30 cellular contexts compared by ENCODE assay signal in genomic region chr1:235407419-235407818, GRCh38. TPM values are rescaled to one million over a fixed set of nuclear protein-coding genes. Genes with fewer than 3 reads are reported as not detected.
DNase-seq lines count a peak whose midpoint lies in the region; ATAC-seq and TF ChIP-seq lines count a peak whose summit lies in the region.
"Had no signal": no experiment of that assay in that cellular context is flagged by ENCODE, and none has a peak within 500 bp of the region (broad histone marks: within the 10 kb centered on the region; RNA-seq: fewer than 3 reads in every experiment).

No MANE protein-coding gene starts in this region.

- H3K27ac Mint-ChIP-seq in WTC11 = peak overlapping the region; percentile 70
- H3K27ac Mint-ChIP-seq: activated CD4-positive, alpha-beta T cell treated with anti-CD3 and anti-CD28 coated beads, Interleukin-2, amount 10 ng/mL, durations not matched to agents 24 days and 14 days; dendritic cell treated with granulocyte-macrophage colony-stimulating factor and Interleukin-4, amounts not matched to agents 40 ng/mL and 50 ng/mL, for 4 days; endodermal cell; stimulated activated memory B cell treated with anti-CD40 and anti-IgM and Interleukin-4, amounts not matched to agents 10 μg/mL and 1 μg/mL and 100 μg/mL, for 72 hours had no signal

- H3K4me3 Mint-ChIP-seq in WTC11 = no peak overlapping the region
- H3K4me3 Mint-ChIP-seq: activated CD4-positive, alpha-beta T cell treated with anti-CD3 and anti-CD28 coated beads, Interleukin-2, amount 10 ng/mL, durations not matched to agents 24 days and 14 days; dendritic cell treated with granulocyte-macrophage colony-stimulating factor and Interleukin-4, amounts not matched to agents 40 ng/mL and 50 ng/mL, for 4 days; endodermal cell; naive B cell; stimulated activated memory B cell treated with anti-CD40 and anti-IgM and Interleukin-4, amounts not matched to agents 10 μg/mL and 1 μg/mL and 100 μg/mL, for 72 hours had no signal

- POLR2A ChIA-PET in HEK293T (lab: Yijun Ruan, JAX) = interaction anchor here (1.5 to 2.9 kb wide), 2 partner anchors 40 to 246 kb away, joined by 4 to 11 read pairs; partner anchors contain the start of genes RBM34 and TBCE
- POLR2A ChIA-PET in WTC11 (lab: Charles Lee) = no interaction called here

- H3K27me3 Mint-ChIP-seq in WTC11 (ENCODE audit: low read depth) = no peaks in the 10 kb centered on the region
- H3K27me3 Mint-ChIP-seq: activated CD4-positive, alpha-beta T cell treated with anti-CD3 and anti-CD28 coated beads, Interleukin-2, amount 10 ng/mL, durations not matched to agents 24 days and 14 days; dendritic cell treated with granulocyte-macrophage colony-stimulating factor and Interleukin-4, amounts not matched to agents 40 ng/mL and 50 ng/mL, for 4 days; naive B cell; progenitor cell of endocrine pancreas; stimulated activated memory B cell treated with anti-CD40 and anti-IgM and Interleukin-4, amounts not matched to agents 10 μg/mL and 1 μg/mL and 100 μg/mL, for 72 hours had no signal

- no peaks in the 10 kb centered on the region for H3K27me3 ChIP-seq in psoas muscle (ENCODE audit: insufficient read depth in 3 of 3, low read length in 2 of 3)
- no peaks in the 10 kb centered on the region for H3K27me3 ChIP-seq in aorta (ENCODE audit: control insufficient read depth in 1 of 2, insufficient read depth in 2 of 2, low read length in 1 of 2)
- no peaks in the 10 kb centered on the region for H3K27me3 ChIP-seq in right atrium auricular region
- H3K27me3 ChIP-seq: suprapubic skin had no signal

- H3K4me1 Mint-ChIP-seq in WTC11 = peaks cover 4% of the 10 kb centered on the region

- peak overlapping the region; percentile 17 for H3K27ac ChIP-seq in psoas muscle
- H3K27ac ChIP-seq in aorta (ENCODE audit: low read depth in 1 of 2, low read length in 2 of 2) = no peak overlapping the region
- no peak overlapping the region for H3K27ac ChIP-seq in right atrium auricular region
- H3K27ac ChIP-seq: suprapubic skin had no signal

- TF ChIP-seq CTCF in WTC11 (IDR thresholded peaks at IDR 0.05) (no peak), psoas muscle (IDR thresholded peaks at IDR 0.05) (no peak), right atrium auricular region (IDR thresholded peaks at IDR 0.05) (no peak)

- peaks cover 18% of the 10 kb centered on the region for H3K4me1 ChIP-seq in psoas muscle
- no peaks in the 10 kb centered on the region for H3K4me1 ChIP-seq in aorta (ENCODE audit: control insufficient read depth in 1 of 2, insufficient read depth in 2 of 2, low read length in 2 of 2)
- H3K4me1 ChIP-seq in right atrium auricular region = peaks cover 0 to 11% of the 10 kb centered on the region in 2 donors

- H3K36me3 ChIP-seq in psoas muscle (ENCODE audit: insufficient read depth in 1 of 2, low read depth in 1 of 2) = peaks cover 0 to 7% of the 10 kb centered on the region in 2 donors
- no peaks in the 10 kb centered on the region for H3K36me3 ChIP-seq in aorta (ENCODE audit: control insufficient read depth in 1 of 2, insufficient read depth in 2 of 2, low read length in 1 of 2)
- H3K36me3 ChIP-seq in right atrium auricular region = peaks cover 9% of the 10 kb centered on the region
- H3K36me3 ChIP-seq: suprapubic skin had no signal

- H3K36me3 Mint-ChIP-seq in WTC11 = peaks cover 5% of the 10 kb centered on the region
- H3K36me3 Mint-ChIP-seq: naive B cell had no signal

- CTCF ChIA-PET in HEK293T (lab: Yijun Ruan, JAX) = interaction anchor here (0.5 to 1.2 kb wide), 2 partner anchors 9 to 84 kb away, joined by 3 to 6 read pairs; no protein-coding TSS in a partner anchor
- CTCF ChIA-PET in WTC11 (lab: Charles Lee) = no interaction called here

- H3K9me3 ChIP-seq in psoas muscle = no peaks in the 10 kb centered on the region
- no peaks in the 10 kb centered on the region for H3K9me3 ChIP-seq in aorta (ENCODE audit: control insufficient read depth, low read length)
- H3K9me3 ChIP-seq in right atrium auricular region = no peaks in the 10 kb centered on the region
- H3K9me3 ChIP-seq: suprapubic skin had no signal

- 38 to 42% (median 41%) methylated on average over 5 of the region's 5 CpGs for WGBS in psoas muscle, 3 donors
- WGBS in aorta, 2 donors = 59 to 63% methylated on average over 5 of the region's 5 CpGs

- H3K4me3 ChIP-seq in psoas muscle (no peak overlapping the region), aorta (ENCODE audit: low read length in 2 of 2) (no peak overlapping the region), right atrium auricular region (no peak overlapping the region)
- H3K4me3 ChIP-seq: suprapubic skin had no signal

- intact Hi-C loops in psoas muscle (cut with DNase I) = no loop called here
- intact Hi-C loops in aorta (cut with DNase I) = no loop called here

- DNase-seq in DMS 273 treated with DMSO at 0.1 percent for 48 hours (lab: John Stamatoyannopoulos, UW) = peak; percentile 47
- DNase-seq in HEK293T (ENCODE audit: extremely low spot score) = no peak
- no peak for DNase-seq in WTC11 (ENCODE audit: low spot score)
- DNase-seq in psoas muscle = no peak
- DNase-seq in aorta = no peak
- no peak for DNase-seq in right atrium auricular region (ENCODE audit: low spot score)
- DNase-seq in activated gamma-delta T cell (lab: John Stamatoyannopoulos, UW) = no peak
- DNase-seq: activated CD4-positive, alpha-beta T cell treated with anti-CD3 and anti-CD28 coated beads, Interleukin-2, amount 10 ng/mL, durations not matched to agents 24 days and 14 days; activated CD8-positive, alpha-beta memory T cell treated with anti-CD3 and anti-CD28 coated beads for 24 hours; activated gamma-delta T cell treated with Interleukin-2 at 50 U/mL for 16 hours; activated T-cell treated with anti-CD3 and anti-CD28 coated beads, Interleukin-2, amount 50 U/mL, for 1 hour; C1 segment of cervical spinal cord; central memory CD4-positive, alpha-beta T cell; COR-L47; endodermal cell; GOT3; KG1; left ventricle myocardium superior; naive B cell; NCI-H1092 treated with DMSO at 0.1 percent for 48 hours; NCI-H1930; NCI-H226; NCI-H526 treated with DMSO at 0.1 percent for 48 hours; nucleus accumbens; Right ventricle myocardium superior had no signal

- no peak for ATAC-seq in WTC11
- ATAC-seq in psoas muscle = peak; percentile 32 to 62 (median 56)
- ATAC-seq in aorta (ENCODE audit: low FRiP score) = no peak
- ATAC-seq in GM21447 (IDR thresholded peaks at IDR 0.05; ENCODE audit: unreplicated experiment) = no peak
- ATAC-seq: left ventricle myocardium superior; stimulated activated memory B cell treated with anti-CD40 and anti-IgM and Interleukin-4, amounts not matched to agents 10 μg/mL and 1 μg/mL and 100 μg/mL, for 72 hours had no signal

- 0 out of 2 replicates have a peak, but pooled peaks cover 3% of the 10 kb centered on the region for H3K9me3 Mint-ChIP-seq in WTC11
- H3K9me3 Mint-ChIP-seq: activated CD4-positive, alpha-beta T cell treated with anti-CD3 and anti-CD28 coated beads, Interleukin-2, amount 10 ng/mL, durations not matched to agents 24 days and 14 days; dendritic cell treated with granulocyte-macrophage colony-stimulating factor and Interleukin-4, amounts not matched to agents 40 ng/mL and 50 ng/mL, for 4 days; naive B cell; stimulated activated memory B cell treated with anti-CD40 and anti-IgM and Interleukin-4, amounts not matched to agents 10 μg/mL and 1 μg/mL and 100 μg/mL, for 72 hours had no signal

TF ChIP-seq in HEK293T, 16 proteins besides CTCF, POLR2A, EP300 and RAD21:
- TF ChIP-seq NFRKB (IDR thresholded peaks at IDR 0.05) (no peak), ARNT (IDR thresholded peaks at IDR 0.05) (no peak), LEF1 (IDR thresholded peaks at IDR 0.05; ENCODE audit: borderline replicate concordance) (no peak), PKNOX1 (IDR thresholded peaks at IDR 0.05) (peak; percentile 92)

TF ChIP-seq in WTC11, 78 proteins besides CTCF, POLR2A, EP300 and RAD21 (continues in another document):
- TF ChIP-seq TEAD1 (CRISPR knock-in tag; IDR thresholded peaks at IDR 0.05) (no peak), ESRRA (CRISPR knock-in tag; IDR thresholded peaks at IDR 0.05; ENCODE audit: borderline replicate concordance) (no peak), ZNF232 (CRISPR knock-in tag; IDR thresholded peaks at IDR 0.05) (no peak), HMGA2 (CRISPR knock-in tag; IDR thresholded peaks at IDR 0.05) (no peak), ATF3 (CRISPR knock-in tag; conservative IDR thresholded peaks at IDR 0.05) (no peak), ZNF317 (CRISPR knock-in tag; IDR thresholded peaks at IDR 0.05; ENCODE audit: borderline replicate concordance, low read depth) (no peak), ZBTB21 (CRISPR knock-in tag; IDR thresholded peaks at IDR 0.05; ENCODE audit: borderline replicate concordance) (no peak), MAX (CRISPR knock-in tag; IDR thresholded peaks at IDR 0.05) (no peak), ELF4 (CRISPR knock-in tag; IDR thresholded peaks at IDR 0.05; ENCODE audit: low read depth) (no peak), ATF6 (CRISPR knock-in tag; IDR thresholded peaks at IDR 0.05) (no peak), CREM (CRISPR knock-in tag; IDR thresholded peaks at IDR 0.05) (no peak), FOXJ3 (CRISPR knock-in tag; IDR thresholded peaks at IDR 0.05; ENCODE audit: borderline replicate concordance) (no peak)

RNA-seq across cellular contexts. Expression of gene TBCE, which starts 40.2 kb away (rescaled TPM):
- total RNA-seq in WTC11 (2021) (33.3 to 40.1 TPM (median 34.8 TPM) in 3 replicates), psoas muscle (10 to 100 TPM; 20.6 to 26.8 (median 24.1) TPM), aorta (10 to 100 TPM; 22.2 to 23.2 TPM), right atrium auricular region (10 to 100 TPM; 15.4 to 18.0 TPM)
- polyA plus RNA-seq in psoas muscle (10 to 100 TPM; 32.7 to 41.5 (median 34.8) TPM), aorta (10 to 100 TPM; 16.7 to 48.6 TPM)

Comparison
In these comparisons a context has a peak if more than half of its experiments do, and no peak if none do; other contexts are left out.
1. ATAC-seq: peak in psoas muscle (4 of 4); none in WTC11 (single experiment), aorta (single experiment) and GM21447 (single experiment).